Comparison of ENCODE assay signal across 10 cellular contexts in genomic region chr10:103458720-103459119, GRCh38. TPM values are rescaled to one million over a fixed set of nuclear protein-coding genes. Genes with fewer than 3 reads are reported as not detected.
DNase-seq lines count a peak whose midpoint lies in the region; ATAC-seq and TF ChIP-seq lines count a peak whose summit lies in the region.
"Had no signal": no experiment of that assay in that cellular context is flagged by ENCODE, and none has a peak within 500 bp of the region (broad histone marks: within the 10 kb centered on the region; RNA-seq: fewer than 3 reads in every experiment).

Gene CALHM1, minus strand, starts transcription at chr10:103458900. Its CDS starts 149 bp downstream, at chr10:103458751.

- DNase-seq in GM13976 (ENCODE audit: low spot score), result peak; percentile 93
- DNase-seq in NCI-H2107 treated with DMSO at 0.1 percent for 48 hours (lab: John Stamatoyannopoulos, UW; ENCODE audit: unreplicated experiment), result peak; percentile 63
- DNase-seq in hepatocyte (ENCODE audit: low spot score), result peak; percentile 36
- no peak for DNase-seq in middle frontal gyrus (ENCODE audit: extremely low spot score, low spot score)
- no peak for DNase-seq in mammary epithelial cell
- DNase-seq: T-cell had no signal

- ATAC-seq in GM21717 (IDR thresholded peaks at IDR 0.05; ENCODE audit: unreplicated experiment) (peak; percentile 59), GM21825 (IDR thresholded peaks at IDR 0.05; ENCODE audit: unreplicated experiment) (no peak), GM21515 (IDR thresholded peaks at IDR 0.05; ENCODE audit: unreplicated experiment) (no peak)

- H3K4me3 ChIP-seq in hepatocyte (no peak within 1 kb of the TSS), mammary epithelial cell (replicated peaks in 1 of 3; ENCODE audit: insufficient read depth in 1 of 3, low read depth in 2 of 3, low read length in 3 of 3) (no peak within 1 kb of the TSS)
- H3K4me3 ChIP-seq: lung had no signal

- no peaks in the 10 kb centered on the region for H3K27me3 ChIP-seq in hepatocyte
- peaks cover 1% of the 10 kb centered on the region for H3K27me3 ChIP-seq in mammary epithelial cell (ENCODE audit: insufficient read depth, low read length)

- no peaks in the 10 kb centered on the region for H3K9me2 ChIP-seq in hepatocyte (replicated peaks; ENCODE audit: insufficient read depth)

- H3K4me2 ChIP-seq in hepatocyte, result no peak within 1 kb of the TSS
- no peak within 1 kb of the TSS for H3K4me2 ChIP-seq in mammary epithelial cell (ENCODE audit: insufficient read depth, low read depth, low read length)

- CTCF ChIA-PET in mammary epithelial cell (lab: Charles Lee; ENCODE audit: low non-redundant PET), result no interaction called here

- H3K9me3 ChIP-seq in hepatocyte (ENCODE audit: low read depth), result no peaks in the 10 kb centered on the region
- no peaks in the 10 kb centered on the region for H3K9me3 ChIP-seq in mammary epithelial cell (replicated peaks; ENCODE audit: insufficient read depth, low read length)

- TF ChIP-seq CTCF in GM13976 (IDR thresholded peaks at IDR 0.05; ENCODE audit: borderline replicate concordance, control extremely low read depth, extremely low read depth, insufficient read depth, missing control alignments) (peak; percentile 1), hepatocyte (IDR thresholded peaks at IDR 0.05; ENCODE audit: poor library complexity) (no peak), mammary epithelial cell (conservative IDR thresholded peaks at IDR 0.05 in 1 of 2, IDR thresholded peaks at IDR 0.05 in 1 of 2; ENCODE audit: extremely low read depth in 1 of 2, insufficient read depth in 1 of 2, low read depth in 1 of 2, low read length in 2 of 2) (no peak)

- dilution Hi-C loops in mammary epithelial cell (cut with HindIII; ENCODE audit: low sequenced_read_pairs), result loop anchor here (10.0 kb wide), 1 partner anchor 64 kb away; the partner anchor contains the start of genes ATP5MK and PDCD11

- in situ Hi-C loops in GM13976 (cut with MboI; ENCODE audit: low sequenced_read_pairs, unreplicated experiment), result no loop called here
- in situ Hi-C loops in mammary epithelial cell (cut with MboI; ENCODE audit: low sequenced_read_pairs in 2 of 2), result no loop called here

- H4K20me1 ChIP-seq in hepatocyte (ENCODE audit: insufficient read depth, poor library complexity, severe bottlenecking), result no peaks in the 10 kb centered on the region
- no peaks in the 10 kb centered on the region for H4K20me1 ChIP-seq in mammary epithelial cell (ENCODE audit: insufficient read depth, low read length)

- H3K79me2 ChIP-seq in hepatocyte (no peaks in the 10 kb centered on the region), mammary epithelial cell (ENCODE audit: insufficient read depth, low read length) (no peaks in the 10 kb centered on the region)

- H3K27ac ChIP-seq in hepatocyte, result no peak within 1 kb of the TSS
- H3K27ac ChIP-seq in mammary epithelial cell (ENCODE audit: insufficient read depth, low read depth, low read length), result no peak within 1 kb of the TSS

- no peak within 1 kb of the TSS for H2AFZ ChIP-seq in hepatocyte
- no peak within 1 kb of the TSS for H2AFZ ChIP-seq in mammary epithelial cell (ENCODE audit: low read depth, low read length)

- WGBS in hepatocyte (ENCODE audit: low lambda C conversion rate, missing lambda C conversion rate), result 50% methylated on average over 5 of the region's 9 CpGs
- WGBS in mammary epithelial cell (ENCODE audit: low coverage, missing lambda C conversion rate), result 21% methylated on average over 3 of the region's 9 CpGs

- H3K4me1 ChIP-seq in hepatocyte (ENCODE audit: insufficient read depth), result no peaks in the 10 kb centered on the region
- H3K4me1 ChIP-seq in mammary epithelial cell (ENCODE audit: insufficient read depth, low read length), result peaks cover 2% of the 10 kb centered on the region

- no peak within 1 kb of the TSS for H3K9ac ChIP-seq in mammary epithelial cell (ENCODE audit: insufficient read depth, low read length)

- BruUV-seq in mammary epithelial cell (replicated peaks; lab: Mats Ljungman, UMichigan), result no TSS peak

- H3K36me3 ChIP-seq in hepatocyte (replicated peaks; ENCODE audit: insufficient read depth, low read depth) (no peaks in the 10 kb centered on the region), mammary epithelial cell (ENCODE audit: insufficient read depth, low read length) (no peaks in the 10 kb centered on the region)

- intact Hi-C loops in mammary epithelial cell (cut with micrococcal nuclease), result no loop called here

RNA-seq across cellular contexts. Expression of gene CALHM1, which starts in this region (rescaled TPM):
- total RNA-seq in hepatocyte (not detected in 2 replicates), mammary epithelial cell (not detected)
- polyA plus RNA-seq in hepatocyte (0.11 TPM in 1 of 2 replicates, not detected in the other), mammary epithelial cell (not detected)
- polyA minus RNA-seq in mammary epithelial cell, result not detected
- total RNA-seq: lung, T-cell had no signal
- polyA plus RNA-seq: lung had no signal

Comparison
In these comparisons a context has a peak if more than half of its experiments do, and no peak if none do; other contexts are left out.
1. Peak in DNase-seq in hepatocyte; RNA of the gene not detected or under 1 TPM.
2. DNase-seq: peak in GM13976 (single experiment) and NCI-H2107 treated with DMSO at 0.1 percent for 48 hours (single experiment); none in middle frontal gyrus (single experiment) and mammary epithelial cell (single experiment).